In genomic region chr9:6054280-6055099, GRCh38 we compare ENCODE assay signal across 8 cellular contexts. TPM values are rescaled to one million over a fixed set of nuclear protein-coding genes. Genes with fewer than 3 reads are reported as not detected.
DNase-seq lines count a peak whose midpoint lies in the region; ATAC-seq and TF ChIP-seq lines count a peak whose summit lies in the region.

No MANE protein-coding gene starts in this region.

- no peaks in the 10 kb centered on the region for H3K36me3 Mint-ChIP-seq in CD4-positive, CD25-positive, alpha-beta regulatory T cell

- TF ChIP-seq CTCF in WERI-Rb-1 (IDR thresholded peaks at IDR 0.05; ENCODE audit: low read depth, low read length): peak; percentile 70
- peak; percentile 83 for TF ChIP-seq CTCF in kidney epithelial cell (IDR thresholded peaks at IDR 0.05; ENCODE audit: insufficient read depth, low read length, poor library complexity, severe bottlenecking)

- no peak overlapping the region for H3K27ac Mint-ChIP-seq in CD4-positive, CD25-positive, alpha-beta regulatory T cell

- peaks cover 4% of the 10 kb centered on the region for H3K27me3 ChIP-seq in CD4-positive, CD25-positive, alpha-beta regulatory T cell (ENCODE audit: control insufficient read depth, insufficient read depth, low read length)
- H3K27me3 ChIP-seq in WERI-Rb-1 (ENCODE audit: insufficient read depth, low read depth, severe bottlenecking) (no peaks in the 10 kb centered on the region), kidney epithelial cell (ENCODE audit: control insufficient read depth, insufficient read depth, low read length) (no peaks in the 10 kb centered on the region)

- peak; percentile 64 to 77 for ATAC-seq in CD4-positive, CD25-positive, alpha-beta regulatory T cell (ENCODE audit: low read depth in 2 of 2)
- peak; percentile 55 for ATAC-seq in GM21529 (IDR thresholded peaks at IDR 0.05; ENCODE audit: unreplicated experiment)
- ATAC-seq in GM21360 (IDR thresholded peaks at IDR 0.05; ENCODE audit: unreplicated experiment): no peak

- peaks cover 38% of the 10 kb centered on the region for H3K27me3 Mint-ChIP-seq in CD4-positive, CD25-positive, alpha-beta regulatory T cell

- no peak overlapping the region for H3K4me3 Mint-ChIP-seq in CD4-positive, CD25-positive, alpha-beta regulatory T cell

- no peak overlapping the region for H3K4me3 ChIP-seq in CD4-positive, CD25-positive, alpha-beta regulatory T cell (ENCODE audit: low read depth, low read length)
- H3K4me3 ChIP-seq in WERI-Rb-1 (ENCODE audit: low read depth, low read length): no peak overlapping the region
- no peak overlapping the region for H3K4me3 ChIP-seq in kidney epithelial cell (ENCODE audit: low read depth, low read length)

- no peak overlapping the region for H3K27ac ChIP-seq in CD4-positive, CD25-positive, alpha-beta regulatory T cell (ENCODE audit: insufficient read depth, low read length, poor library complexity, severe bottlenecking)
- no peak overlapping the region for H3K27ac ChIP-seq in WERI-Rb-1
- H3K27ac ChIP-seq in caudate nucleus (ENCODE audit: low read depth, low read length): no peak overlapping the region

- H3K4me1 Mint-ChIP-seq in CD4-positive, CD25-positive, alpha-beta regulatory T cell: peaks cover 0 to 12% (median 5%) of the 10 kb centered on the region in 4 donors

- peak; percentile 47 to 73 (median 55) for DNase-seq in CD4-positive, CD25-positive, alpha-beta regulatory T cell
- DNase-seq in NCI-H2107 treated with DMSO at 0.1 percent for 48 hours (lab: John Stamatoyannopoulos, UW; ENCODE audit: unreplicated experiment): peak; percentile 34
- DNase-seq in WERI-Rb-1: peak; percentile 85
- DNase-seq in caudate nucleus (lab: John Stamatoyannopoulos, UW): peak in 36 of 61 donors; percentile 0 to 60 (median 24)
- peak; percentile 28 for DNase-seq in kidney epithelial cell (ENCODE audit: low read depth)
- peak; percentile 47 for DNase-seq in stimulated activated CD4-positive, alpha-beta T cell treated with anti-CD3 and anti-CD28 coated beads, Interleukin-4, amount 100 ng/mL, for 1 hour

- no peaks in the 10 kb centered on the region for H3K36me3 ChIP-seq in CD4-positive, CD25-positive, alpha-beta regulatory T cell (ENCODE audit: control insufficient read depth, insufficient read depth, low read length)
- no peaks in the 10 kb centered on the region for H3K36me3 ChIP-seq in WERI-Rb-1
- no peaks in the 10 kb centered on the region for H3K36me3 ChIP-seq in kidney epithelial cell (ENCODE audit: control insufficient read depth, insufficient read depth, low read length)

- no peaks in the 10 kb centered on the region for H3K9me3 ChIP-seq in CD4-positive, CD25-positive, alpha-beta regulatory T cell (ENCODE audit: control insufficient read depth in 2 of 2, low read length in 2 of 2)
- H3K9me3 ChIP-seq in WERI-Rb-1 (ENCODE audit: severe bottlenecking): no peaks in the 10 kb centered on the region

- H3K9me3 Mint-ChIP-seq in CD4-positive, CD25-positive, alpha-beta regulatory T cell: peaks cover 0 to 5% (median 0%) of the 10 kb centered on the region in 7 donors

- H3K4me1 ChIP-seq in CD4-positive, CD25-positive, alpha-beta regulatory T cell (ENCODE audit: control insufficient read depth, insufficient read depth, low read length, poor library complexity, severe bottlenecking): no peaks in the 10 kb centered on the region

RNA-seq across cellular contexts. Expression of gene RANBP6, which starts 39.1 kb away (rescaled TPM):
- total RNA-seq in CD4-positive, CD25-positive, alpha-beta regulatory T cell: 31.1 TPM
- polyA plus RNA-seq in CD4-positive, CD25-positive, alpha-beta regulatory T cell: 10 to 100 TPM; 19.7 to 29.5 (median 23.7) TPM
- 21.0 and 24.0 TPM in 2 replicates for total RNA-seq in kidney epithelial cell

Comparison
In these comparisons a context has a peak if more than half of its experiments do, and no peak if none do; other contexts are left out.
1. DNase-seq: peak in every context shown above with its lines; median percentile 85 in WERI-Rb-1; 55 in CD4-positive, CD25-positive, alpha-beta regulatory T cell; 47 in stimulated activated CD4-positive, alpha-beta T cell treated with anti-CD3 and anti-CD28 coated beads, Interleukin-4, amount 100 ng/mL, for 1 hour; 34 in NCI-H2107 treated with DMSO at 0.1 percent for 48 hours; 28 in kidney epithelial cell; 24 in caudate nucleus.